ENCODE assay signal across 6 cellular contexts in the genomic region with DNA sequence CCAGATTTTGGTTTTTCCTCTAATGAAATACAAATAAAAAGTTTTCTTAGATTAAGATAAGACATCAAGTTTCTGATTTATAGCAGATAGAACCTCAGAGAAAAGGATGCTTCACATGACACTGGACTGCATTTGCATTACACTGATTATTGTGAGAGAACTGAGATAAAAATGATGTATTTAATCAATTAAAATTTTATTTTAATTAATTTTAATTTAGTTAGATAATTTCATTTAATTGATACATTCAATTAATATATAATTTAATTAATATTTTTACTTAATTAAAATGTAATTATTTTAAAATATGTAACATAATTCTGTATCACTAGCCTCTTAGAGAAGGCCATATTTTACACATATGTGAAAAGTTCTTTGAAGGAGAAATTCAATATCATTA.
A peak's percentile ranks its signal among the peaks of the same experiment; 100 is the strongest.
DNase-seq lines count a peak whose midpoint lies in the region; ATAC-seq, FAIRE-seq and TF ChIP-seq lines count a peak whose summit lies in the region.
"Not testable (repeated sequence)": the region's sequence is repeated elsewhere in the genome, so short reads cannot be mapped to it uniquely, and the experiment has no call there.

No MANE protein-coding gene starts in this region.

- H3K27me3 ChIP-seq in pancreas = not testable (repeated sequence)

- not testable (repeated sequence) for TF ChIP-seq CTCF in WTC11 (IDR thresholded peaks at IDR 0.05); pancreas (IDR thresholded peaks at IDR 0.05)

- not testable (repeated sequence) for H3K27ac ChIP-seq in pancreas

- CTCF ChIA-PET in WTC11 (lab: Charles Lee) = not testable (repeated sequence)

- not testable (repeated sequence) for H3K9me3 Mint-ChIP-seq in WTC11

- peak; percentile 97 for FAIRE-seq in A204.1 (lab: Jason Lieb, UNC)
- FAIRE-seq in RCC 7860 (lab: Jason Lieb, UNC) = peak; percentile 81
- FAIRE-seq in endometrium (lab: Jason Lieb, UNC) = peak; percentile 97
- peak; percentile 90 for FAIRE-seq in islet of Langerhans (lab: Jason Lieb, UNC)
- peak; percentile 98 for FAIRE-seq in pancreas (lab: Jason Lieb, UNC)

- DNase-seq in RCC 7860 (ENCODE audit: low spot score); WTC11 (ENCODE audit: low spot score); pancreas: not testable (repeated sequence)

- not testable (repeated sequence) for H3K4me1 ChIP-seq in pancreas

- H3K27me3 Mint-ChIP-seq in WTC11 (ENCODE audit: low read depth) = not testable (repeated sequence)

- intact Hi-C loops in pancreas (cut with DNase I) = not testable (repeated sequence)

- not testable (repeated sequence) for H3K36me3 ChIP-seq in pancreas

- H3K36me3 Mint-ChIP-seq in WTC11 = not testable (repeated sequence)

- not testable (repeated sequence) for H3K27ac Mint-ChIP-seq in WTC11

- H3K9me3 ChIP-seq in pancreas = not testable (repeated sequence)

- POLR2A ChIA-PET in WTC11 (lab: Charles Lee) = not testable (repeated sequence)

- H3K4me3 Mint-ChIP-seq in WTC11 = not testable (repeated sequence)

- not testable (repeated sequence) for H3K4me3 ChIP-seq in pancreas

- not testable (repeated sequence) for ATAC-seq in WTC11, pancreas

- H3K4me1 Mint-ChIP-seq in WTC11 = not testable (repeated sequence)

TF ChIP-seq in WTC11, 78 proteins besides CTCF, POLR2A, EP300 and RAD21:
- peak; percentile 92 for TF ChIP-seq HMGA2 (CRISPR knock-in tag; IDR thresholded peaks at IDR 0.05)
TF ChIP-seq in WTC11: peak in this region for 1; not testable (repeated sequence) for 77.
